ENCODE assay signal across 7 cellular contexts in genomic region chr12:38904932-38905479, GRCh38. TPM values are rescaled to one million over a fixed set of nuclear protein-coding genes. Genes with fewer than 3 reads are reported as not detected.
DNase-seq lines count a peak whose midpoint lies in the region; ATAC-seq and TF ChIP-seq lines count a peak whose summit lies in the region.

No MANE protein-coding gene starts in this region.

- H3K4me3 Mint-ChIP-seq in activated T-helper 1 cell treated with anti-CD3 and anti-CD28 coated beads, Interleukin-12 subunit alpha, Interleukin-12 subunit beta, Interleukin-2, Interleukin-4 antibody, amounts not matched to agents 30 ng/mL and 10 ng/mL and 1 ng/mL, durations not matched to agents 14 hours and 24 hours and 36 hours: peak overlapping the region; percentile 88
- H3K4me3 Mint-ChIP-seq in nephron: peak overlapping the region; percentile 89 to 92 (median 90)

- peak overlapping the region; percentile 95 for H3K27ac Mint-ChIP-seq in activated T-helper 1 cell treated with anti-CD3 and anti-CD28 coated beads, Interleukin-12 subunit alpha, Interleukin-12 subunit beta, Interleukin-2, Interleukin-4 antibody, amounts not matched to agents 30 ng/mL and 10 ng/mL and 1 ng/mL, durations not matched to agents 14 hours and 24 hours and 36 hours
- peak overlapping the region; percentile 76 to 89 (median 81) for H3K27ac Mint-ChIP-seq in nephron

- H3K9me3 ChIP-seq in NT2/D1 (ENCODE audit: insufficient read depth, low read length) (no peaks in the 10 kb centered on the region), tibial artery (no peaks in the 10 kb centered on the region)

- ATAC-seq in HG02870 (IDR thresholded peaks at IDR 0.05; ENCODE audit: unreplicated experiment): peak; percentile 43

- H3K9ac ChIP-seq in NT2/D1 (ENCODE audit: insufficient read length, low read depth): peak overlapping the region; percentile 95

- intact Hi-C loops in activated T-helper 1 cell treated with anti-CD3 and anti-CD28 coated beads, Interleukin-12 subunit alpha, Interleukin-12 subunit beta, Interleukin-2, Interleukin-4 antibody, amounts not matched to agents 30 ng/mL and 10 ng/mL and 1 ng/mL, durations not matched to agents 14 hours and 24 hours and 36 hours (cut with micrococcal nuclease): loop anchor here (1.0 to 5.0 kb wide), 4 partner anchors 13 to 717 kb away; no protein-coding TSS in a partner anchor
- intact Hi-C loops in tibial artery (cut with DNase I; ENCODE audit: low total_unique reads): no loop called here

- TF ChIP-seq POLR2A in GM18526 (IDR thresholded peaks at IDR 0.05; ENCODE audit: extremely low read depth, insufficient read length): peak; percentile 46

- no peaks in the 10 kb centered on the region for H3K27me3 ChIP-seq in NT2/D1 (ENCODE audit: insufficient read depth, insufficient read length)
- H3K27me3 ChIP-seq in tibial artery: no peaks in the 10 kb centered on the region

- TF ChIP-seq CTCF in fibroblast of pulmonary artery (IDR thresholded peaks at IDR 0.05; ENCODE audit: low read length, missing control alignments): no peak
- TF ChIP-seq CTCF in nephron (IDR thresholded peaks at IDR 0.05; ENCODE audit: unreplicated experiment in 3 of 3): no peak
- TF ChIP-seq CTCF in tibial artery (IDR thresholded peaks at IDR 0.05): no peak

- no peaks in the 10 kb centered on the region for H3K36me3 ChIP-seq in NT2/D1 (ENCODE audit: insufficient read depth, insufficient read length, low read length)
- H3K36me3 ChIP-seq in tibial artery: no peaks in the 10 kb centered on the region

- peaks cover 14% of the 10 kb centered on the region for H3K27me3 Mint-ChIP-seq in activated T-helper 1 cell treated with anti-CD3 and anti-CD28 coated beads, Interleukin-12 subunit alpha, Interleukin-12 subunit beta, Interleukin-2, Interleukin-4 antibody, amounts not matched to agents 30 ng/mL and 10 ng/mL and 1 ng/mL, durations not matched to agents 14 hours and 24 hours and 36 hours (ENCODE audit: insufficient read depth)
- peaks cover 20% of the 10 kb centered on the region for H3K27me3 Mint-ChIP-seq in nephron (ENCODE audit: low read depth)

- H3K4me3 ChIP-seq in NT2/D1 (ENCODE audit: insufficient read length, low read depth) (peak overlapping the region; percentile 97), fibroblast of pulmonary artery (replicated peaks; ENCODE audit: low read depth, low read length) (peak overlapping the region; percentile 79), tibial artery (peak overlapping the region; percentile 60 to 93)

- H3K9me3 Mint-ChIP-seq in activated T-helper 1 cell treated with anti-CD3 and anti-CD28 coated beads, Interleukin-12 subunit alpha, Interleukin-12 subunit beta, Interleukin-2, Interleukin-4 antibody, amounts not matched to agents 30 ng/mL and 10 ng/mL and 1 ng/mL, durations not matched to agents 14 hours and 24 hours and 36 hours: no peaks in the 10 kb centered on the region
- no peaks in the 10 kb centered on the region for H3K9me3 Mint-ChIP-seq in nephron

- H3K4me1 ChIP-seq in NT2/D1 (ENCODE audit: insufficient read depth, insufficient read length): no peaks in the 10 kb centered on the region
- H3K4me1 ChIP-seq in tibial artery: peaks cover 0 to 22% (median 0%) of the 10 kb centered on the region in 4 donors

- peak overlapping the region; percentile 93 to 97 for H3K27ac ChIP-seq in tibial artery

- peaks cover 32% of the 10 kb centered on the region for H3K4me1 Mint-ChIP-seq in activated T-helper 1 cell treated with anti-CD3 and anti-CD28 coated beads, Interleukin-12 subunit alpha, Interleukin-12 subunit beta, Interleukin-2, Interleukin-4 antibody, amounts not matched to agents 30 ng/mL and 10 ng/mL and 1 ng/mL, durations not matched to agents 14 hours and 24 hours and 36 hours (ENCODE audit: low read depth)
- H3K4me1 Mint-ChIP-seq in nephron: peaks cover 21% of the 10 kb centered on the region

- DNase-seq in NT2/D1 (ENCODE audit: low read depth, low spot score) (peak; percentile 62), fibroblast of pulmonary artery (ENCODE audit: low read depth) (peak; percentile 81), tibial artery (peak; percentile 91 to 94)
- DNase-seq in activated T-helper 1 cell treated with anti-CD3 and anti-CD28 coated beads, Interleukin-12 subunit alpha, Interleukin-12 subunit beta, Interleukin-2, Interleukin-4 antibody, amounts not matched to agents 30 ng/mL and 10 ng/mL and 1 ng/mL, durations not matched to agents 14 hours and 24 hours and 36 hours (ENCODE audit: low spot score): peak; percentile 45

- no peaks in the 10 kb centered on the region for H3K36me3 Mint-ChIP-seq in activated T-helper 1 cell treated with anti-CD3 and anti-CD28 coated beads, Interleukin-12 subunit alpha, Interleukin-12 subunit beta, Interleukin-2, Interleukin-4 antibody, amounts not matched to agents 30 ng/mL and 10 ng/mL and 1 ng/mL, durations not matched to agents 14 hours and 24 hours and 36 hours (ENCODE audit: low read depth)
- H3K36me3 Mint-ChIP-seq in nephron (ENCODE audit: low read depth): no peaks in the 10 kb centered on the region

RNA-seq across cellular contexts. Expression of gene CPNE8, which starts 0.4 kb away (rescaled TPM):
- total RNA-seq in activated T-helper 1 cell treated with anti-CD3 and anti-CD28 coated beads, Interleukin-12 subunit alpha, Interleukin-12 subunit beta, Interleukin-2, Interleukin-4 antibody, amounts not matched to agents 30 ng/mL and 10 ng/mL and 1 ng/mL, durations not matched to agents 14 hours and 24 hours and 36 hours: 7.1 and 7.3 TPM in 2 replicates

Comparison
In these comparisons a context has a peak if more than half of its experiments do, and no peak if none do; other contexts are left out.
1. Peak in every context shown above with its lines: DNase-seq, ATAC-seq, H3K4me3 ChIP-seq and H3K27ac ChIP-seq.